Comparison of ENCODE assay signal across 9 cellular contexts in the genomic region with DNA sequence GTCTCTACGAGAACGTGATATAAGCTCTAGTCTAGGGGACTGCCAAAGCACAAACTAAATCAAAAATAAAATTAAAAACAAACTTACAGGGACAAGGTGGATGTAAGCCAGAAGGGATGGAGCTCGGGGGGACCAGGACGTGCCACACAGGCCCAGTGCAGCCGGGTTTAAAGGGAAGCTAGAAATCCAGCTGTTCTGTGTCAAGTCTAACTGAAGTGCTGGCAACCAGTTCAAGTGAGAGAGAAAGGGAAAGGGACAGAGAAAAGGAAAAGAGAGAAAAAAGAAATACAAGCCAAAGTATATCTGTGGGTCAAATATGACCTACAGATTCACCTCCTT.
DNase-seq lines count a peak whose midpoint lies in the region; ATAC-seq and TF ChIP-seq lines count a peak whose summit lies in the region.
"Had no signal": no experiment of that assay in that cellular context is flagged by ENCODE, and none has a peak within 500 bp of the region (broad histone marks: within the 10 kb centered on the region; RNA-seq: fewer than 3 reads in every experiment).

No MANE protein-coding gene starts in this region.

- H3K36me3 Mint-ChIP-seq in CD14-positive monocyte: peaks cover 8 to 31% of the 10 kb centered on the region in 2 donors
- H3K36me3 Mint-ChIP-seq in WTC11: peaks cover 9% of the 10 kb centered on the region; the same call in 1 of the 2 replicates

- peak overlapping the region; percentile 51 for H3K4me3 ChIP-seq in fibroblast of pulmonary artery (replicated peaks; ENCODE audit: low read depth, low read length)
- H3K4me3 ChIP-seq in prostate gland: peak overlapping the region; percentile 11 to 18
- H3K4me3 ChIP-seq: neural progenitor cell had no signal

- no peaks in the 10 kb centered on the region for H3K9me3 ChIP-seq in prostate gland

- H3K4me1 Mint-ChIP-seq in CD14-positive monocyte: peaks cover 59% of the 10 kb centered on the region
- peaks cover 80% of the 10 kb centered on the region for H3K4me1 Mint-ChIP-seq in WTC11

- no peaks in the 10 kb centered on the region for H3K9me3 Mint-ChIP-seq in CD14-positive monocyte
- no peaks in the 10 kb centered on the region for H3K9me3 Mint-ChIP-seq in WTC11

- TF ChIP-seq CTCF in CD14-positive monocyte (IDR thresholded peaks at IDR 0.05) (no peak), WTC11 (IDR thresholded peaks at IDR 0.05) (no peak), fibroblast of pulmonary artery (IDR thresholded peaks at IDR 0.05; ENCODE audit: low read length, missing control alignments) (no peak), prostate gland (IDR thresholded peaks at IDR 0.05) (no peak)

- DNase-seq in CD14-positive monocyte (ENCODE audit: low spot score): no peak
- no peak for DNase-seq in WTC11 (ENCODE audit: low spot score)
- peak; percentile 64 for DNase-seq in fibroblast of pulmonary artery (ENCODE audit: low read depth)
- no peak for DNase-seq in prostate gland (ENCODE audit: low spot score)
- DNase-seq in middle frontal gyrus (ENCODE audit: extremely low spot score, low spot score): no peak
- DNase-seq in SKM-1 treated with dmso at 0.1 percent for 144 hours (lab: John Stamatoyannopoulos, UW; ENCODE audit: unreplicated experiment): no peak
- DNase-seq in dermis blood vessel endothelial cell: no peak
- no peak for DNase-seq in NCI-H2081 treated with DMSO at 0.1 percent for 48 hours (lab: John Stamatoyannopoulos, UW)

- intact Hi-C loops in CD14-positive monocyte (cut with micrococcal nuclease): loop anchor here (5.0 to 10.0 kb wide), 2 partner anchors 65 to 67 kb away; no protein-coding TSS in a partner anchor
- intact Hi-C loops in prostate gland (cut with DNase I): loop anchor here (5.0 kb wide), 1 partner anchor 48 kb away; no protein-coding TSS in a partner anchor

- peak overlapping the region; percentile 79 to 81 for H3K27ac ChIP-seq in prostate gland
- H3K27ac ChIP-seq: neural progenitor cell had no signal

- H3K27me3 ChIP-seq in prostate gland (replicated peaks; ENCODE audit: insufficient read depth): no peaks in the 10 kb centered on the region
- H3K27me3 ChIP-seq: neural progenitor cell had no signal

- no peak for TF ChIP-seq POLR2A in prostate gland (IDR thresholded peaks at IDR 0.05)

- WGBS in prostate gland: 25% methylated on average over 5 of the region's 5 CpGs

- CTCF ChIA-PET in WTC11 (lab: Charles Lee): interaction anchor here (1.1 to 1.4 kb wide), 4 partner anchors 8 to 101 kb away, joined by 3 to 4 read pairs (median 4); no protein-coding TSS in a partner anchor

- no peaks in the 10 kb centered on the region for H3K36me3 ChIP-seq in prostate gland
- H3K36me3 ChIP-seq: neural progenitor cell had no signal

- no peak overlapping the region for H3K4me3 Mint-ChIP-seq in CD14-positive monocyte
- H3K4me3 Mint-ChIP-seq in WTC11: no peak overlapping the region
- H3K4me3 Mint-ChIP-seq: neural progenitor cell had no signal

- H3K4me1 ChIP-seq in prostate gland (replicated peaks): peaks cover 35% of the 10 kb centered on the region

- ATAC-seq in WTC11: no peak

- peak overlapping the region in 6 of 7 donors; percentile 2 to 82 (median 77) for H3K27ac Mint-ChIP-seq in CD14-positive monocyte
- peak overlapping the region; percentile 65 for H3K27ac Mint-ChIP-seq in WTC11

- POLR2A ChIA-PET in WTC11 (lab: Charles Lee): no interaction called here

- H3K27me3 Mint-ChIP-seq in CD14-positive monocyte (ENCODE audit: low read depth in 3 of 3): no peaks in the 10 kb centered on the region
- no peaks in the 10 kb centered on the region for H3K27me3 Mint-ChIP-seq in WTC11 (ENCODE audit: low read depth)

TF ChIP-seq in WTC11, 78 proteins besides CTCF, POLR2A, EP300 and RAD21 (continues in another document):
- TF ChIP-seq, protein P1, sequence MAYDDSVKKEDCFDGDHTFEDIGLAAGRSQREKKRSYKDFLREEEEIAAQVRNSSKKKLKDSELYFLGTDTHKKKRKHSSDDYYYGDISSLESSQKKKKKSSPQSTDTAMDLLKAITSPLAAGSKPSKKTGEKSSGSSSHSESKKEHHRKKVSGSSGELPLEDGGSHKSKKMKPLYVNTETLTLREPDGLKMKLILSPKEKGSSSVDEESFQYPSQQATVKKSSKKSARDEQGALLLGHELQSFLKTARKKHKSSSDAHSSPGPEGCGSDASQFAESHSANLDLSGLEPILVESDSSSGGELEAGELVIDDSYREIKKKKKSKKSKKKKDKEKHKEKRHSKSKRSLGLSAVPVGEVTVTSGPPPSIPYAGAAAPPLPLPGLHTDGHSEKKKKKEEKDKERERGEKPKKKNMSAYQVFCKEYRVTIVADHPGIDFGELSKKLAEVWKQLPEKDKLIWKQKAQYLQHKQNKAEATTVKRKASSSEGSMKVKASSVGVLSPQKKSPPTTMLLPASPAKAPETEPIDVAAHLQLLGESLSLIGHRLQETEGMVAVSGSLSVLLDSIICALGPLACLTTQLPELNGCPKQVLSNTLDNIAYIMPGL (CRISPR knock-in tag; IDR thresholded peaks at IDR 0.05): no peak
- TF ChIP-seq, protein P2, sequence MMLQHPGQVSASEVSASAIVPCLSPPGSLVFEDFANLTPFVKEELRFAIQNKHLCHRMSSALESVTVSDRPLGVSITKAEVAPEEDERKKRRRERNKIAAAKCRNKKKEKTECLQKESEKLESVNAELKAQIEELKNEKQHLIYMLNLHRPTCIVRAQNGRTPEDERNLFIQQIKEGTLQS (CRISPR knock-in tag; conservative IDR thresholded peaks at IDR 0.05): no peak
- TF ChIP-seq, protein P3, sequence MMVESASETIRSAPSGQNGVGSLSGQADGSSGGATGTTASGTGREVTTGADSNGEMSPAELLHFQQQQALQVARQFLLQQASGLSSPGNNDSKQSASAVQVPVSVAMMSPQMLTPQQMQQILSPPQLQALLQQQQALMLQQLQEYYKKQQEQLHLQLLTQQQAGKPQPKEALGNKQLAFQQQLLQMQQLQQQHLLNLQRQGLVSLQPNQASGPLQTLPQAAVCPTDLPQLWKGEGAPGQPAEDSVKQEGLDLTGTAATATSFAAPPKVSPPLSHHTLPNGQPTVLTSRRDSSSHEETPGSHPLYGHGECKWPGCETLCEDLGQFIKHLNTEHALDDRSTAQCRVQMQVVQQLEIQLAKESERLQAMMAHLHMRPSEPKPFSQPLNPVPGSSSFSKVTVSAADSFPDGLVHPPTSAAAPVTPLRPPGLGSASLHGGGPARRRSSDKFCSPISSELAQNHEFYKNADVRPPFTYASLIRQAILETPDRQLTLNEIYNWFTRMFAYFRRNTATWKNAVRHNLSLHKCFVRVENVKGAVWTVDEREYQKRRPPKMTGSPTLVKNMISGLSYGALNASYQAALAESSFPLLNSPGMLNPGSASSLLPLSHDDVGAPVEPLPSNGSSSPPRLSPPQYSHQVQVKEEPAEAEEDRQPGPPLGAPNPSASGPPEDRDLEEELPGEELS (CRISPR knock-in tag; IDR thresholded peaks at IDR 0.05): no peak
- TF ChIP-seq ZNF396 (CRISPR knock-in tag; IDR thresholded peaks at IDR 0.05; ENCODE audit: borderline replicate concordance) (no peak), NR1H2 (CRISPR knock-in tag; IDR thresholded peaks at IDR 0.05) (no peak), NFATC4 (CRISPR knock-in tag; IDR thresholded peaks at IDR 0.05) (no peak), ZNF121 (CRISPR knock-in tag; IDR thresholded peaks at IDR 0.05) (no peak), TEAD1 (CRISPR knock-in tag; IDR thresholded peaks at IDR 0.05) (no peak)
- TF ChIP-seq, protein P4, sequence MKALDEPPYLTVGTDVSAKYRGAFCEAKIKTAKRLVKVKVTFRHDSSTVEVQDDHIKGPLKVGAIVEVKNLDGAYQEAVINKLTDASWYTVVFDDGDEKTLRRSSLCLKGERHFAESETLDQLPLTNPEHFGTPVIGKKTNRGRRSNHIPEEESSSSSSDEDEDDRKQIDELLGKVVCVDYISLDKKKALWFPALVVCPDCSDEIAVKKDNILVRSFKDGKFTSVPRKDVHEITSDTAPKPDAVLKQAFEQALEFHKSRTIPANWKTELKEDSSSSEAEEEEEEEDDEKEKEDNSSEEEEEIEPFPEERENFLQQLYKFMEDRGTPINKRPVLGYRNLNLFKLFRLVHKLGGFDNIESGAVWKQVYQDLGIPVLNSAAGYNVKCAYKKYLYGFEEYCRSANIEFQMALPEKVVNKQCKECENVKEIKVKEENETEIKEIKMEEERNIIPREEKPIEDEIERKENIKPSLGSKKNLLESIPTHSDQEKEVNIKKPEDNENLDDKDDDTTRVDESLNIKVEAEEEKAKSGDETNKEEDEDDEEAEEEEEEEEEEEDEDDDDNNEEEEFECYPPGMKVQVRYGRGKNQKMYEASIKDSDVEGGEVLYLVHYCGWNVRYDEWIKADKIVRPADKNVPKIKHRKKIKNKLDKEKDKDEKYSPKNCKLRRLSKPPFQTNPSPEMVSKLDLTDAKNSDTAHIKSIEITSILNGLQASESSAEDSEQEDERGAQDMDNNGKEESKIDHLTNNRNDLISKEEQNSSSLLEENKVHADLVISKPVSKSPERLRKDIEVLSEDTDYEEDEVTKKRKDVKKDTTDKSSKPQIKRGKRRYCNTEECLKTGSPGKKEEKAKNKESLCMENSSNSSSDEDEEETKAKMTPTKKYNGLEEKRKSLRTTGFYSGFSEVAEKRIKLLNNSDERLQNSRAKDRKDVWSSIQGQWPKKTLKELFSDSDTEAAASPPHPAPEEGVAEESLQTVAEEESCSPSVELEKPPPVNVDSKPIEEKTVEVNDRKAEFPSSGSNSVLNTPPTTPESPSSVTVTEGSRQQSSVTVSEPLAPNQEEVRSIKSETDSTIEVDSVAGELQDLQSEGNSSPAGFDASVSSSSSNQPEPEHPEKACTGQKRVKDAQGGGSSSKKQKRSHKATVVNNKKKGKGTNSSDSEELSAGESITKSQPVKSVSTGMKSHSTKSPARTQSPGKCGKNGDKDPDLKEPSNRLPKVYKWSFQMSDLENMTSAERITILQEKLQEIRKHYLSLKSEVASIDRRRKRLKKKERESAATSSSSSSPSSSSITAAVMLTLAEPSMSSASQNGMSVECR (CRISPR knock-in tag; IDR thresholded peaks at IDR 0.05; ENCODE audit: borderline replicate concordance): no peak
